ENCODE assay signal across 1 cellular context in genomic region chr3:104886220-104886995, GRCh38.
TF ChIP-seq lines count a peak whose summit lies in the region.

No MANE protein-coding gene starts in this region.

TF ChIP-seq in GM23338, 12 proteins besides CTCF, POLR2A, EP300 and RAD21 (continued from another document):
- TF ChIP-seq, protein P1, sequence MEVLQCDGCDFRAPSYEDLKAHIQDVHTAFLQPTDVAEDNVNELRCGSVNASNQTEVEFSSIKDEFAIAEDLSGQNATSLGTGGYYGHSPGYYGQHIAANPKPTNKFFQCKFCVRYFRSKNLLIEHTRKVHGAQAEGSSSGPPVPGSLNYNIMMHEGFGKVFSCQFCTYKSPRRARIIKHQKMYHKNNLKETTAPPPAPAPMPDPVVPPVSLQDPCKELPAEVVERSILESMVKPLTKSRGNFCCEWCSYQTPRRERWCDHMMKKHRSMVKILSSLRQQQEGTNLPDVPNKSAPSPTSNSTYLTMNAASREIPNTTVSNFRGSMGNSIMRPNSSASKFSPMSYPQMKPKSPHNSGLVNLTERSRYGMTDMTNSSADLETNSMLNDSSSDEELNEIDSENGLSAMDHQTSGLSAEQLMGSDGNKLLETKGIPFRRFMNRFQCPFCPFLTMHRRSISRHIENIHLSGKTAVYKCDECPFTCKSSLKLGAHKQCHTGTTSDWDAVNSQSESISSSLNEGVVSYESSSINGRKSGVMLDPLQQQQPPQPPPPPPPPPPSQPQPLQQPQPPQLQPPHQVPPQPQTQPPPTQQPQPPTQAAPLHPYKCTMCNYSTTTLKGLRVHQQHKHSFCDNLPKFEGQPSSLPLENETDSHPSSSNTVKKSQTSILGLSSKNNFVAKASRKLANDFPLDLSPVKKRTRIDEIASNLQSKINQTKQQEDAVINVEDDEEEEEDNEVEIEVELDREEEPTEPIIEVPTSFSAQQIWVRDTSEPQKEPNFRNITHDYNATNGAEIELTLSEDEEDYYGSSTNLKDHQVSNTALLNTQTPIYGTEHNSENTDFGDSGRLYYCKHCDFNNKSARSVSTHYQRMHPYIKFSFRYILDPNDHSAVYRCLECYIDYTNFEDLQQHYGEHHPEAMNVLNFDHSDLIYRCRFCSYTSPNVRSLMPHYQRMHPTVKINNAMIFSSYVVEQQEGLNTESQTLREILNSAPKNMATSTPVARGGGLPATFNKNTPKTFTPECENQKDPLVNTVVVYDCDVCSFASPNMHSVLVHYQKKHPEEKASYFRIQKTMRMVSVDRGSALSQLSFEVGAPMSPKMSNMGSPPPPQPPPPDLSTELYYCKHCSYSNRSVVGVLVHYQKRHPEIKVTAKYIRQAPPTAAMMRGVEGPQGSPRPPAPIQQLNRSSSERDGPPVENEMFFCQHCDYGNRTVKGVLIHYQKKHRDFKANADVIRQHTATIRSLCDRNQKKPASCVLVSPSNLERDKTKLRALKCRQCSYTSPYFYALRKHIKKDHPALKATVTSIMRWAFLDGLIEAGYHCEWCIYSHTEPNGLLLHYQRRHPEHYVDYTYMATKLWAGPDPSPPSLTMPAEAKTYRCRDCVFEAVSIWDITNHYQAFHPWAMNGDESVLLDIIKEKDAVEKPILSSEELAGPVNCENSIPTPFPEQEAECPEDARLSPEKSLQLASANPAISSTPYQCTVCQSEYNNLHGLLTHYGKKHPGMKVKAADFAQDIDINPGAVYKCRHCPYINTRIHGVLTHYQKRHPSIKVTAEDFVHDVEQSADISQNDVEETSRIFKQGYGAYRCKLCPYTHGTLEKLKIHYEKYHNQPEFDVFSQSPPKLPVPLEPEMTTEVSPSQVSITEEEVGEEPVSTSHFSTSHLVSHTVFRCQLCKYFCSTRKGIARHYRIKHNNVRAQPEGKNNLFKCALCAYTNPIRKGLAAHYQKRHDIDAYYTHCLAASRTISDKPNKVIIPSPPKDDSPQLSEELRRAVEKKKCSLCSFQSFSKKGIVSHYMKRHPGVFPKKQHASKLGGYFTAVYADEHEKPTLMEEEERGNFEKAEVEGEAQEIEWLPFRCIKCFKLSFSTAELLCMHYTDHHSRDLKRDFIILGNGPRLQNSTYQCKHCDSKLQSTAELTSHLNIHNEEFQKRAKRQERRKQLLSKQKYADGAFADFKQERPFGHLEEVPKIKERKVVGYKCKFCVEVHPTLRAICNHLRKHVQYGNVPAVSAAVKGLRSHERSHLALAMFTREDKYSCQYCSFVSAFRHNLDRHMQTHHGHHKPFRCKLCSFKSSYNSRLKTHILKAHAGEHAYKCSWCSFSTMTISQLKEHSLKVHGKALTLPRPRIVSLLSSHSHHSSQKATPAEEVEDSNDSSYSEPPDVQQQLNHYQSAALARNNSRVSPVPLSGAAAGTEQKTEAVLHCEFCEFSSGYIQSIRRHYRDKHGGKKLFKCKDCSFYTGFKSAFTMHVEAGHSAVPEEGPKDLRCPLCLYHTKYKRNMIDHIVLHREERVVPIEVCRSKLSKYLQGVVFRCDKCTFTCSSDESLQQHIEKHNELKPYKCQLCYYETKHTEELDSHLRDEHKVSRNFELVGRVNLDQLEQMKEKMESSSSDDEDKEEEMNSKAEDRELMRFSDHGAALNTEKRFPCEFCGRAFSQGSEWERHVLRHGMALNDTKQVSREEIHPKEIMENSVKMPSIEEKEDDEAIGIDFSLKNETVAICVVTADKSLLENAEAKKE (CRISPR knock-in tag; IDR thresholded peaks at IDR 0.05), result no peak
- TF ChIP-seq STAT1 (IDR thresholded peaks at IDR 0.05; ENCODE audit: unreplicated experiment), result no peak
- TF ChIP-seq POLR2AphosphoS5 (IDR thresholded peaks at IDR 0.05; ENCODE audit: low read depth), result no peak
